Comparison of ENCODE assay signal across 12 cellular contexts in genomic region chr15:77144492-77145070, GRCh38.
DNase-seq lines count a peak whose midpoint lies in the region; FAIRE-seq and TF ChIP-seq lines count a peak whose summit lies in the region.
"Had no signal": no experiment of that assay in that cellular context is flagged by ENCODE, and none has a peak within 500 bp of the region (broad histone marks: within the 10 kb centered on the region; RNA-seq: fewer than 3 reads in every experiment).

No MANE protein-coding gene starts in this region.

- intact Hi-C loops in endothelial cell of umbilical vein (cut with micrococcal nuclease) = no loop called here

- no peak for FAIRE-seq in endothelial cell of umbilical vein (lab: Jason Lieb, UNC)

- no peaks in the 10 kb centered on the region for H3K9me1 ChIP-seq in endothelial cell of umbilical vein (replicated peaks; ENCODE audit: control insufficient read depth, extremely low read depth, insufficient read depth, low read length)

- CTCF ChIA-PET in endothelial cell of umbilical vein (lab: Charles Lee) = interaction anchor here (1.0 to 2.3 kb wide), 8 partner anchors 11 to 399 kb away, joined by 3 to 16 read pairs (median 6); no protein-coding TSS in a partner anchor

- H3K27ac ChIP-seq in Peyer's patch = peak overlapping the region; percentile 2 to 70 (median 48)
- peak overlapping the region; percentile 45 for H3K27ac ChIP-seq in endothelial cell of umbilical vein (ENCODE audit: insufficient read depth, low read depth, low read length)
- peak overlapping the region; percentile 24 for H3K27ac ChIP-seq in parathyroid adenoma

- no TSS peak for BruUV-seq in endothelial cell of umbilical vein (replicated peaks; lab: Mats Ljungman, UMichigan)

- H3K27me3 ChIP-seq in Peyer's patch = no peaks in the 10 kb centered on the region
- H3K27me3 ChIP-seq in endothelial cell of umbilical vein (ENCODE audit: control insufficient read depth in 2 of 2, insufficient read depth in 2 of 2, low read length in 2 of 2) = no peaks in the 10 kb centered on the region
- H3K27me3 ChIP-seq in parathyroid adenoma (ENCODE audit: control insufficient read depth, insufficient read depth, low read length) = no peaks in the 10 kb centered on the region

- H4K20me1 ChIP-seq in endothelial cell of umbilical vein (replicated peaks; ENCODE audit: control insufficient read depth, extremely low read depth, insufficient read depth, low read length) = no peaks in the 10 kb centered on the region

- no peak overlapping the region for H3K9ac ChIP-seq in endothelial cell of umbilical vein (replicated peaks; ENCODE audit: extremely low read depth, insufficient read depth, low read length)
- no peak overlapping the region for H3K9ac ChIP-seq in parathyroid adenoma

- H3K4me2 ChIP-seq in endothelial cell of umbilical vein (ENCODE audit: insufficient read depth, low read length) (peak overlapping the region; percentile 61), parathyroid adenoma (ENCODE audit: low read length) (no peak overlapping the region)

- no peaks in the 10 kb centered on the region for H3K79me2 ChIP-seq in endothelial cell of umbilical vein (ENCODE audit: control insufficient read depth, insufficient read depth, low read length)
- no peaks in the 10 kb centered on the region for H3K79me2 ChIP-seq in parathyroid adenoma

- H3K4me1 ChIP-seq in Peyer's patch = peaks cover 0 to 13% (median 0%) of the 10 kb centered on the region in 4 donors
- peaks cover 19% of the 10 kb centered on the region for H3K4me1 ChIP-seq in endothelial cell of umbilical vein (ENCODE audit: control insufficient read depth, extremely low read depth, insufficient read depth, low read length)
- H3K4me1 ChIP-seq in parathyroid adenoma = no peaks in the 10 kb centered on the region

- no peak for TF ChIP-seq POLR2A in Peyer's patch (IDR thresholded peaks at IDR 0.05)
- no peak for TF ChIP-seq POLR2A in endothelial cell of umbilical vein (IDR thresholded peaks at IDR 0.05; ENCODE audit: low read depth, low read length)

- DNase-seq in AG20443 (ENCODE audit: low spot score) = peak; percentile 78
- DNase-seq in Peyer's patch = no peak
- DNase-seq in endothelial cell of umbilical vein (ENCODE audit: low read depth, low spot score) = no peak
- DNase-seq in NOMO-1 treated with DMSO at 0.1 percent for 48 hours (lab: John Stamatoyannopoulos, UW; ENCODE audit: unreplicated experiment) = no peak
- DNase-seq in DMS153 (lab: John Stamatoyannopoulos, UW) = no peak
- no peak for DNase-seq in C1 segment of cervical spinal cord (lab: John Stamatoyannopoulos, UW)
- no peak for DNase-seq in activated CD4-positive, alpha-beta T cell treated with anti-CD3 and anti-CD28 coated beads, Interleukin-2, amount 50 U/mL, for 1 hour
- DNase-seq: activated naive CD8-positive, alpha-beta T cell treated with anti-CD3 and anti-CD28 coated beads, Interleukin-2, amount 10 ng/mL, durations not matched to agents 7 days and 5 days; DMS53; NCI-H524; stimulated activated CD8-positive, alpha-beta memory T cell treated with anti-CD3 and anti-CD28 coated beads, Interleukin-4, amount 100 ng/mL, for 48 hours had no signal

- dilution Hi-C loops in endothelial cell of umbilical vein (cut with MboI; ENCODE audit: extremely low pct_ligation_motif_present, low sequenced_read_pairs) = no loop called here

- H2AFZ ChIP-seq in endothelial cell of umbilical vein (ENCODE audit: low read depth, low read length) = no peak overlapping the region
- H2AFZ ChIP-seq in parathyroid adenoma = no peak overlapping the region

- H3K9me3 ChIP-seq in Peyer's patch (no peaks in the 10 kb centered on the region), endothelial cell of umbilical vein (replicated peaks; ENCODE audit: control insufficient read depth, insufficient read depth, low read length) (no peaks in the 10 kb centered on the region), parathyroid adenoma (ENCODE audit: control insufficient read depth, low read length) (no peaks in the 10 kb centered on the region)

- H3K36me3 ChIP-seq in Peyer's patch (peaks cover 0 to 5% (median 0%) of the 10 kb centered on the region in 3 donors), endothelial cell of umbilical vein (ENCODE audit: control insufficient read depth in 2 of 2, extremely low read depth in 1 of 2, insufficient read depth in 2 of 2, low read length in 2 of 2) (no peaks in the 10 kb centered on the region), parathyroid adenoma (ENCODE audit: control insufficient read depth, insufficient read depth, low read length) (no peaks in the 10 kb centered on the region)

- H3K4me3 ChIP-seq in Peyer's patch (no peak overlapping the region), endothelial cell of umbilical vein (replicated peaks in 1 of 3; ENCODE audit: insufficient read depth in 1 of 3, low read depth in 1 of 3, low read length in 3 of 3) (no peak overlapping the region), parathyroid adenoma (ENCODE audit: low read depth, low read length) (no peak overlapping the region)

- POLR2A ChIA-PET in endothelial cell of umbilical vein (lab: Charles Lee) = interaction anchor here (1.0 kb wide), 1 partner anchor 16 kb away, joined by 4 read pairs; no protein-coding TSS in a partner anchor

- TF ChIP-seq CTCF in Peyer's patch (IDR thresholded peaks at IDR 0.05) = no peak
- no peak for TF ChIP-seq CTCF in endothelial cell of umbilical vein (IDR thresholded peaks at IDR 0.05; ENCODE audit: extremely low read depth in 1 of 2, insufficient read depth in 1 of 2, low read depth in 1 of 2, low read length in 2 of 2)
- TF ChIP-seq CTCF in parathyroid adenoma (IDR thresholded peaks at IDR 0.05) = no peak

TF ChIP-seq in endothelial cell of umbilical vein, 7 proteins besides CTCF, POLR2A, EP300 and RAD21:
- TF ChIP-seq GATA2 (IDR thresholded peaks at IDR 0.05; ENCODE audit: insufficient read depth, insufficient read length, low read depth, low read length) (no peak), FOS (IDR thresholded peaks at IDR 0.05; ENCODE audit: borderline replicate concordance, insufficient read depth, low read length) (no peak), EZH2 (IDR thresholded peaks at IDR 0.05; ENCODE audit: borderline replicate concordance, low read depth, low read length, severe bottlenecking) (no peak), MAX (IDR thresholded peaks at IDR 0.05; ENCODE audit: insufficient read depth, insufficient read length) (no peak), MYC (IDR thresholded peaks at IDR 0.05; ENCODE audit: low read depth, low read length) (no peak), JUN (IDR thresholded peaks at IDR 0.05; ENCODE audit: borderline replicate concordance, insufficient read depth, insufficient read length, low read depth) (no peak), POLR2AphosphoS5 (IDR thresholded peaks at IDR 0.05; ENCODE audit: insufficient read depth, low read depth, low read length) (no peak)
